In the genomic region with DNA sequence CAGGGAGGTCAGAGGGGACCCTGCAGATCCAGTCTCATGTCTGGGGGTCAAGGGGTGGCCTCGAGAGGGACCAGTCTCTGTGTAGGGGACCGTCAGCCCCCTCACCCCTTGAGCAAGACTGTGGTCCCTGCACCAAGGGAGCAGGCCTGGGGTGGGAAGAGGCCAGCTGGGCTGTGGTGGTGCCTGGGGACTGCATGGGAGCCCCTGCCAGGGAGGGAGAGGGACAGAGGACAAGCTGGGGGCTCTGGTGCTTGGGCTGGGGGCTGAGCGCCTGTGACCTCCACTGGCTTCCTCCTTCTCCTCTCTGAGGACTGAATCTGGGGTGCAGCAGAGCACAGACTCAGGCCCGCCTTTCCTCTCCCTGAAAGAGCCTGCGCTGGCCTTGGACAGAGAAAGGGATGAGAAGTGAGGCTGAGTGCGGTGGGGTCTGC, we compare ENCODE assay signal across 1 cellular context.
TF ChIP-seq lines count a peak whose summit lies in the region.

No MANE protein-coding gene starts in this region.

TF ChIP-seq in HepG2, 621 proteins besides CTCF, POLR2A, EP300 and RAD21:
- peak; percentile 72 for TF ChIP-seq AGO2 (optimal IDR thresholded peaks at IDR 0.05; ENCODE audit: low read depth, low read length)
- TF ChIP-seq POLR2AphosphoS2 (IDR thresholded peaks at IDR 0.05; ENCODE audit: low read depth, low read length), result 0 out of 2 replicates have a peak, but pooled peaks have one; percentile 7
- TF ChIP-seq, protein P1, sequence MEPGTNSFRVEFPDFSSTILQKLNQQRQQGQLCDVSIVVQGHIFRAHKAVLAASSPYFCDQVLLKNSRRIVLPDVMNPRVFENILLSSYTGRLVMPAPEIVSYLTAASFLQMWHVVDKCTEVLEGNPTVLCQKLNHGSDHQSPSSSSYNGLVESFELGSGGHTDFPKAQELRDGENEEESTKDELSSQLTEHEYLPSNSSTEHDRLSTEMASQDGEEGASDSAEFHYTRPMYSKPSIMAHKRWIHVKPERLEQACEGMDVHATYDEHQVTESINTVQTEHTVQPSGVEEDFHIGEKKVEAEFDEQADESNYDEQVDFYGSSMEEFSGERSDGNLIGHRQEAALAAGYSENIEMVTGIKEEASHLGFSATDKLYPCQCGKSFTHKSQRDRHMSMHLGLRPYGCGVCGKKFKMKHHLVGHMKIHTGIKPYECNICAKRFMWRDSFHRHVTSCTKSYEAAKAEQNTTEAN (CRISPR knock-in tag; conservative IDR thresholded peaks at IDR 0.05), result no peak
- TF ChIP-seq NFIC (IDR thresholded peaks at IDR 0.05; ENCODE audit: low read length), result no peak
TF ChIP-seq in HepG2: peak in this region for 2.
